In the genomic region with DNA sequence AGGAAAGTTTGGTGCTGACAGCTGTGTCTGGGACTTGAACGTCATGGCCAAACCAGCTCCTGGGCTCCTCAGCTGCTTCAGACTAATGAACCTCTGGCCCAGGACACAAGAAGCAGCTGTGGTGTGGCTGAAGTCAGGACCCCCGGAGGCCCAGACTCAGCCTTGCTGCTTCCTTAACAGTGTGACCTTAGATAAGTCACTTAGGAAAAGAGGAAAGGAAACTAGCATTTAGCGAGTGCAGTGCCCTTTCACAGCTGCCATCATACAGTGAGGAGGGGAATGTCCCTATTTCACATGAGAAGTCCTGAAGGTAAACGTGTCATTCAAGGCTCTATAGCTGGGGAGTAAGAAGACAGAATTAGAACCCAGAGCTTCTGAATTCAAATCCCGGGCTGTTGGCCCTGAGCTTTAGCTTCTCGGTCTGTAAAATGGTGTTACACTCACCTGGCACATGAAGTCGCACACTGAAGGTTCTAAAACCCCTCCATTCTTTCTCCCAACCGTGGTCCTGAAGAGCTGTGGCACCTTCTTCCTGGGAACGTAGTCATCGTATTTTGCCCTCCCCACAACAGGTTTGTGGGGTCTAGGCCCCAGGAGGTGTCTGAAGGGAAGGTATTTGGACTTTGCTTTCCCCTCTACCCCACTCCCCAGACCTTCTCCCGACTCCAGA, we compare ENCODE assay signal across 9 cellular contexts. TPM values are rescaled to one million over a fixed set of nuclear protein-coding genes. Genes with fewer than 3 reads are reported as not detected.
A peak's percentile ranks its signal among the peaks of the same experiment; 100 is the strongest.
DNase-seq lines count a peak whose midpoint lies in the region; ATAC-seq and TF ChIP-seq lines count a peak whose summit lies in the region.
"Had no signal": no experiment of that assay in that cellular context is flagged by ENCODE, and none has a peak within 500 bp of the region (broad histone marks: within the 10 kb centered on the region; RNA-seq: fewer than 3 reads in every experiment).

No MANE protein-coding gene starts in this region.

- no peak overlapping the region for H4K91ac ChIP-seq in mesenchymal stem cell (ENCODE audit: low read length)

- no peak for DNase-seq in activated CD8-positive, alpha-beta T cell treated with anti-CD3 and anti-CD28 coated beads for 36 hours
- no peak for DNase-seq in activated CD8-positive, alpha-beta T cell treated with anti-CD3 and anti-CD28 coated beads, Interleukin-2, amount 10 ng/mL, durations not matched to agents 7 days and 5 days
- DNase-seq in activated B cell treated with CpG ODN at 0.5 μM for 24 hours (no peak), mesenchymal stem cell (no peak), thoracic aorta (ENCODE audit: low spot score) (no peak), GM19240 (ENCODE audit: insufficient read length, low spot score) (no peak), NCI-H2029 treated with DMSO at 0.1 percent for 48 hours (lab: John Stamatoyannopoulos, UW) (no peak)
- no peak for DNase-seq in activated CD8-positive, alpha-beta memory T cell treated with anti-CD3 and anti-CD28 coated beads, Interleukin-2, amount 50 U/mL, for 4 hours

- no peak overlapping the region for H2AFZ ChIP-seq in mesenchymal stem cell (ENCODE audit: low read depth, low read length)

- CTCF ChIA-PET in activated CD8-positive, alpha-beta T cell treated with anti-CD3 and anti-CD28 coated beads for 36 hours (lab: Charles Lee), result interaction anchor here (0.5 to 5.9 kb wide), 11 partner anchors 9 to 573 kb away, joined by 3 to 54 read pairs (median 6); a partner anchor contains a TSS
- CTCF ChIA-PET in activated CD8-positive, alpha-beta T cell treated with anti-CD3 and anti-CD28 coated beads, Interleukin-2, amount 10 ng/mL, durations not matched to agents 7 days and 5 days (lab: Charles Lee), result interaction anchor here (0.6 to 6.7 kb wide), 5 partner anchors 33 to 212 kb away, joined by 3 to 113 read pairs (median 3); a partner anchor contains a TSS
- CTCF ChIA-PET in activated B cell treated with CpG ODN at 0.5 μM for 24 hours (lab: Charles Lee), result interaction anchor here (0.7 to 4.5 kb wide), 6 partner anchors 13 to 182 kb away, joined by 3 to 37 read pairs (median 3); a partner anchor contains a TSS

- H3K36me3 Mint-ChIP-seq in activated CD8-positive, alpha-beta T cell treated with anti-CD3 and anti-CD28 coated beads for 36 hours (ENCODE audit: low read depth), result no peaks in the 10 kb centered on the region
- no peaks in the 10 kb centered on the region for H3K36me3 Mint-ChIP-seq in activated CD8-positive, alpha-beta T cell treated with anti-CD3 and anti-CD28 coated beads, Interleukin-2, amount 10 ng/mL, durations not matched to agents 7 days and 5 days (ENCODE audit: low read depth)
- no peaks in the 10 kb centered on the region for H3K36me3 Mint-ChIP-seq in activated B cell treated with CpG ODN at 0.5 μM for 24 hours (ENCODE audit: low read depth)

- POLR2A ChIA-PET in activated CD8-positive, alpha-beta T cell treated with anti-CD3 and anti-CD28 coated beads for 36 hours (lab: Charles Lee), result interaction anchor here (1.6 kb wide), 1 partner anchor 23 kb away, joined by 5 read pairs; no protein-coding TSS in a partner anchor
- POLR2A ChIA-PET in activated CD8-positive, alpha-beta T cell treated with anti-CD3 and anti-CD28 coated beads, Interleukin-2, amount 10 ng/mL, durations not matched to agents 7 days and 5 days (lab: Charles Lee), result interaction anchor here (1.3 to 3.5 kb wide), 2 partner anchors 11 to 13 kb away, joined by 3 to 21 read pairs; a partner anchor contains a TSS
- POLR2A ChIA-PET in activated B cell treated with CpG ODN at 0.5 μM for 24 hours (lab: Charles Lee), result interaction anchor here (0.6 to 3.5 kb wide), 11 partner anchors 13 to 555 kb away, joined by 3 to 26 read pairs (median 5); a partner anchor contains a TSS

- no peak overlapping the region for H2BK15ac ChIP-seq in mesenchymal stem cell (ENCODE audit: low read depth, poor library complexity, severe bottlenecking)

- peaks cover 52% of the 10 kb centered on the region for H3K27me3 Mint-ChIP-seq in activated CD8-positive, alpha-beta T cell treated with anti-CD3 and anti-CD28 coated beads for 36 hours
- peaks cover 52% of the 10 kb centered on the region for H3K27me3 Mint-ChIP-seq in activated CD8-positive, alpha-beta T cell treated with anti-CD3 and anti-CD28 coated beads, Interleukin-2, amount 10 ng/mL, durations not matched to agents 7 days and 5 days (ENCODE audit: low read depth)
- peaks cover 31% of the 10 kb centered on the region for H3K27me3 Mint-ChIP-seq in activated B cell treated with CpG ODN at 0.5 μM for 24 hours

- H3K9ac ChIP-seq in mesenchymal stem cell (ENCODE audit: low read length), result peak overlapping the region; percentile 49

- H2AK5ac ChIP-seq in mesenchymal stem cell (ENCODE audit: low read length, severe bottlenecking), result no peak overlapping the region

- no peak overlapping the region for H3K27ac Mint-ChIP-seq in activated CD8-positive, alpha-beta T cell treated with anti-CD3 and anti-CD28 coated beads for 36 hours
- H3K27ac Mint-ChIP-seq in activated CD8-positive, alpha-beta T cell treated with anti-CD3 and anti-CD28 coated beads, Interleukin-2, amount 10 ng/mL, durations not matched to agents 7 days and 5 days, result no peak overlapping the region
- peak overlapping the region; percentile 61 for H3K27ac Mint-ChIP-seq in activated B cell treated with CpG ODN at 0.5 μM for 24 hours

- WGBS in mesenchymal stem cell, result 66% methylated on average over 8 of the region's 11 CpGs

- no peak for TF ChIP-seq CTCF in activated CD8-positive, alpha-beta T cell treated with anti-CD3 and anti-CD28 coated beads for 36 hours (IDR thresholded peaks at IDR 0.05)
- no peak for TF ChIP-seq CTCF in activated B cell treated with CpG ODN at 0.5 μM for 24 hours (IDR thresholded peaks at IDR 0.05)
- TF ChIP-seq CTCF in thoracic aorta (IDR thresholded peaks at IDR 0.05), result no peak

- H3K4me1 ChIP-seq in mesenchymal stem cell (ENCODE audit: control insufficient read depth, insufficient read depth, low read depth, low read length), result peaks cover 22% of the 10 kb centered on the region
- peaks cover 3 to 14% of the 10 kb centered on the region in 2 donors for H3K4me1 ChIP-seq in thoracic aorta (ENCODE audit: control insufficient read depth in 1 of 2, low read depth in 2 of 2)

- H3K4me3 Mint-ChIP-seq in activated CD8-positive, alpha-beta T cell treated with anti-CD3 and anti-CD28 coated beads for 36 hours, result no peak overlapping the region
- H3K4me3 Mint-ChIP-seq in activated CD8-positive, alpha-beta T cell treated with anti-CD3 and anti-CD28 coated beads, Interleukin-2, amount 10 ng/mL, durations not matched to agents 7 days and 5 days, result no peak overlapping the region
- peak overlapping the region; percentile 81 for H3K4me3 Mint-ChIP-seq in activated B cell treated with CpG ODN at 0.5 μM for 24 hours

- H2BK120ac ChIP-seq in mesenchymal stem cell (ENCODE audit: low read depth, low read length), result no peak overlapping the region

- H3K4me3 ChIP-seq in mesenchymal stem cell (ENCODE audit: insufficient read depth in 1 of 2, low read depth in 1 of 2, low read length in 2 of 2) (peak overlapping the region; percentile 49 to 70), thoracic aorta (peak overlapping the region; percentile 72)

- H3K4me2 ChIP-seq in mesenchymal stem cell (ENCODE audit: low read length, poor library complexity, severe bottlenecking), result no peak overlapping the region

- no peak overlapping the region for H3K14ac ChIP-seq in mesenchymal stem cell (ENCODE audit: low read length in 2 of 2)

- H3K27me3 ChIP-seq in mesenchymal stem cell (ENCODE audit: control insufficient read depth in 1 of 2, insufficient read depth in 1 of 2, low read length in 2 of 2) (peaks cover 27 to 45% of the 10 kb centered on the region in 2 experiments), thoracic aorta (replicated peaks; ENCODE audit: insufficient read depth) (peaks cover 9% of the 10 kb centered on the region)

- ATAC-seq in activated CD8-positive, alpha-beta T cell treated with anti-CD3 and anti-CD28 coated beads for 36 hours, result peak; percentile 41
- ATAC-seq in activated CD8-positive, alpha-beta T cell treated with anti-CD3 and anti-CD28 coated beads, Interleukin-2, amount 10 ng/mL, durations not matched to agents 7 days and 5 days, result no peak
- ATAC-seq in activated B cell treated with CpG ODN at 0.5 μM for 24 hours (ENCODE audit: low read depth) (peak; percentile 79), thoracic aorta (ENCODE audit: insufficient number of reproducible peaks, low FRiP score, low read depth) (no peak)

- no peak overlapping the region for H3K4ac ChIP-seq in mesenchymal stem cell (ENCODE audit: low read depth in 1 of 2, low read length in 2 of 2)

- no peaks in the 10 kb centered on the region for H3K79me1 ChIP-seq in mesenchymal stem cell (replicated peaks; ENCODE audit: low read length, poor library complexity, severe bottlenecking)

- H2BK5ac ChIP-seq in mesenchymal stem cell (ENCODE audit: low read depth, low read length, poor library complexity, severe bottlenecking), result no peak overlapping the region

- intact Hi-C loops in activated CD8-positive, alpha-beta T cell treated with anti-CD3 and anti-CD28 coated beads for 36 hours (cut with micrococcal nuclease), result no loop called here
- intact Hi-C loops in activated B cell treated with CpG ODN at 0.5 μM for 24 hours (cut with micrococcal nuclease), result no loop called here

- peak overlapping the region in 1 of 2 experiments; percentile 16 for H3K18ac ChIP-seq in mesenchymal stem cell (ENCODE audit: low read depth in 1 of 2, low read length in 2 of 2)

- H3K36me3 ChIP-seq in mesenchymal stem cell (ENCODE audit: control insufficient read depth in 1 of 2, insufficient read depth in 2 of 2, low read depth in 1 of 2, low read length in 2 of 2) (no peaks in the 10 kb centered on the region), thoracic aorta (no peaks in the 10 kb centered on the region)

- H2BK12ac ChIP-seq in mesenchymal stem cell (ENCODE audit: low read length in 2 of 2), result no peak overlapping the region

- H3K9me3 ChIP-seq in mesenchymal stem cell (ENCODE audit: control insufficient read depth, low read length), result no peaks in the 10 kb centered on the region
- H3K9me3 ChIP-seq in thoracic aorta, result no peaks in the 10 kb centered on the region

- H3K9me3 Mint-ChIP-seq in activated CD8-positive, alpha-beta T cell treated with anti-CD3 and anti-CD28 coated beads for 36 hours, result no peaks in the 10 kb centered on the region
- no peaks in the 10 kb centered on the region for H3K9me3 Mint-ChIP-seq in activated CD8-positive, alpha-beta T cell treated with anti-CD3 and anti-CD28 coated beads, Interleukin-2, amount 10 ng/mL, durations not matched to agents 7 days and 5 days (ENCODE audit: insufficient read depth)
- H3K9me3 Mint-ChIP-seq in activated B cell treated with CpG ODN at 0.5 μM for 24 hours, result no peaks in the 10 kb centered on the region

- peak overlapping the region in 1 of 2 experiments; percentile 70 for H3K23ac ChIP-seq in mesenchymal stem cell (ENCODE audit: low read length in 2 of 2)

- H3K27ac ChIP-seq in mesenchymal stem cell (ENCODE audit: low read length, poor library complexity, severe bottlenecking) (no peak overlapping the region), thoracic aorta (no peak overlapping the region)

- no peak overlapping the region for H4K8ac ChIP-seq in mesenchymal stem cell (ENCODE audit: low read length)

- H3K4me1 Mint-ChIP-seq in activated CD8-positive, alpha-beta T cell treated with anti-CD3 and anti-CD28 coated beads for 36 hours (ENCODE audit: low read depth), result peaks cover 4% of the 10 kb centered on the region
- peaks cover 4% of the 10 kb centered on the region for H3K4me1 Mint-ChIP-seq in activated CD8-positive, alpha-beta T cell treated with anti-CD3 and anti-CD28 coated beads, Interleukin-2, amount 10 ng/mL, durations not matched to agents 7 days and 5 days (ENCODE audit: low read depth)
- H3K4me1 Mint-ChIP-seq in activated B cell treated with CpG ODN at 0.5 μM for 24 hours, result peaks cover 12% of the 10 kb centered on the region

RNA-seq across cellular contexts. Expression of a gene that starts 0.9 kb away (rescaled TPM):
- total RNA-seq in activated CD8-positive, alpha-beta T cell treated with anti-CD3 and anti-CD28 coated beads for 36 hours, result not detected
- not detected for total RNA-seq in activated CD8-positive, alpha-beta T cell treated with anti-CD3 and anti-CD28 coated beads, Interleukin-2, amount 10 ng/mL, durations not matched to agents 7 days and 5 days
- total RNA-seq in activated B cell treated with CpG ODN at 0.5 μM for 24 hours (not detected in 2 replicates), thoracic aorta (10 to 100 TPM; 11.0 to 32.3 TPM)
- polyA plus RNA-seq in mesenchymal stem cell (2013, experiment 1 of 2), result 2.5 TPM
- polyA plus RNA-seq in mesenchymal stem cell (2013, experiment 2 of 2), result 2.4 TPM
- total RNA-seq: SK-MEL-5 had no signal

RNA-seq across cellular contexts. Expression of a gene that starts 13.1 kb away (rescaled TPM):
- total RNA-seq in activated CD8-positive, alpha-beta T cell treated with anti-CD3 and anti-CD28 coated beads for 36 hours, result 10 to 100 TPM; 63.4 to 67.2 TPM
- total RNA-seq in activated CD8-positive, alpha-beta T cell treated with anti-CD3 and anti-CD28 coated beads, Interleukin-2, amount 10 ng/mL, durations not matched to agents 7 days and 5 days, result 10 to 100 TPM; 67.8 to 70.5 TPM
- 49.7 and 49.8 TPM in 2 replicates for total RNA-seq in activated B cell treated with CpG ODN at 0.5 μM for 24 hours
- 55.6 TPM for polyA plus RNA-seq in mesenchymal stem cell (2013, experiment 1 of 2)
- 55.8 TPM for polyA plus RNA-seq in mesenchymal stem cell (2013, experiment 2 of 2)
- 10 to 100 TPM; 18.5 to 24.2 TPM for total RNA-seq in thoracic aorta

RNA-seq across cellular contexts. Expression of a gene that starts 15.3 kb away (rescaled TPM):
- total RNA-seq in activated CD8-positive, alpha-beta T cell treated with anti-CD3 and anti-CD28 coated beads for 36 hours, result 10 to 100 TPM; 23.1 to 25.5 TPM
- total RNA-seq in activated CD8-positive, alpha-beta T cell treated with anti-CD3 and anti-CD28 coated beads, Interleukin-2, amount 10 ng/mL, durations not matched to agents 7 days and 5 days, result 10 to 100 TPM; 32.4 to 37.7 TPM
- 74.7 and 81.6 TPM in 2 replicates for total RNA-seq in activated B cell treated with CpG ODN at 0.5 μM for 24 hours
- polyA plus RNA-seq in mesenchymal stem cell (2013, experiment 1 of 2), result 8.5 TPM
- 7.7 TPM for polyA plus RNA-seq in mesenchymal stem cell (2013, experiment 2 of 2)
- total RNA-seq in thoracic aorta, result 10 to 100 TPM; 66.3 to 75.2 TPM

RNA-seq across cellular contexts. Expression of a gene that starts 20.3 kb away (rescaled TPM):
- under 1 TPM; 0.65 to 0.72 TPM for total RNA-seq in activated CD8-positive, alpha-beta T cell treated with anti-CD3 and anti-CD28 coated beads for 36 hours
- under 1 TPM; 0.37 to 0.66 TPM for total RNA-seq in activated CD8-positive, alpha-beta T cell treated with anti-CD3 and anti-CD28 coated beads, Interleukin-2, amount 10 ng/mL, durations not matched to agents 7 days and 5 days
- total RNA-seq in activated B cell treated with CpG ODN at 0.5 μM for 24 hours (0.10 and 0.29 TPM in 2 replicates), thoracic aorta (not detected)
- polyA plus RNA-seq in mesenchymal stem cell (2013, experiment 1 of 2), result 0.64 TPM
- polyA plus RNA-seq in mesenchymal stem cell (2013, experiment 2 of 2), result 0.44 TPM

RNA-seq across cellular contexts. Expression of a gene that starts 38.4 kb away (rescaled TPM):
- total RNA-seq in activated CD8-positive, alpha-beta T cell treated with anti-CD3 and anti-CD28 coated beads for 36 hours, result 10 to 100 TPM; 24.9 to 27.9 TPM
- total RNA-seq in activated CD8-positive, alpha-beta T cell treated with anti-CD3 and anti-CD28 coated beads, Interleukin-2, amount 10 ng/mL, durations not matched to agents 7 days and 5 days, result 10 to 100 TPM; 41.4 to 41.5 TPM
- total RNA-seq in activated B cell treated with CpG ODN at 0.5 μM for 24 hours (41.4 and 48.0 TPM in 2 replicates), thoracic aorta (10 to 100 TPM; 34.3 to 36.1 TPM)
- 61.5 TPM for polyA plus RNA-seq in mesenchymal stem cell (2013, experiment 1 of 2)
- polyA plus RNA-seq in mesenchymal stem cell (2013, experiment 2 of 2), result 63.0 TPM

Comparison
In these comparisons a context has a peak if more than half of its experiments do, and no peak if none do; other contexts are left out.
1. ATAC-seq: peak in activated CD8-positive, alpha-beta T cell treated with anti-CD3 and anti-CD28 coated beads for 36 hours (single experiment) and activated B cell treated with CpG ODN at 0.5 μM for 24 hours (single experiment); none in activated CD8-positive, alpha-beta T cell treated with anti-CD3 and anti-CD28 coated beads, Interleukin-2, amount 10 ng/mL, durations not matched to agents 7 days and 5 days (single experiment) and thoracic aorta (single experiment).